22 cellular contexts compared by ENCODE assay signal in the genomic region with DNA sequence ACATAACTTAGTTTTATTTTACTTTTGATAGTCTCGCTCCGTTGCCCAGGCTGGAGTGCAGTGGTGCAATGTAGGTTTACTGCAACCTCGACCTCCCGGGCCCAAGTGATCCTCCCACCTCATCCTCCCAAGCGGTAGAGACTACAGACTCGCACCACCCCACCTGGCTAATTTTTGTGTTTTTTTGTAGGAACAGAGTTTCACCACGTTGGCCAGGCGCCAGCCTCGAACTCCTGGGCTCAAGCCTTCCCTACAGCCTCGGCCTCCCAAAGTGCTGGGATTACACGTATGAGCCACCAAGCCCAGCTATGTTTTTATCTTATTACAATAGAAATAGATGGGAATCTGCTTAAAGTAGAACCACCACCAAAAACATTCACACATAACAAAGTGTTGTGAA. TPM values are rescaled to one million over a fixed set of nuclear protein-coding genes. Genes with fewer than 3 reads are reported as not detected.
DNase-seq lines count a peak whose midpoint lies in the region; ATAC-seq and TF ChIP-seq lines count a peak whose summit lies in the region.
"Had no signal": no experiment of that assay in that cellular context is flagged by ENCODE, and none has a peak within 500 bp of the region (broad histone marks: within the 10 kb centered on the region; RNA-seq: fewer than 3 reads in every experiment).

No MANE protein-coding gene starts in this region.

- H3K9me3 Mint-ChIP-seq in stimulated activated naive CD8-positive, alpha-beta T cell treated with anti-CD3 and anti-CD28 coated beads, Interleukin-15, Interleukin-2, amounts not matched to agents 100 ng/mL and 50 ng/mL, for 24 hours: no peaks in the 10 kb centered on the region
- H3K9me3 Mint-ChIP-seq in effector memory CD8-positive, alpha-beta T cell: no peaks in the 10 kb centered on the region

- H3K4me3 Mint-ChIP-seq in stimulated activated naive CD8-positive, alpha-beta T cell treated with anti-CD3 and anti-CD28 coated beads, Interleukin-15, Interleukin-2, amounts not matched to agents 100 ng/mL and 50 ng/mL, for 24 hours: peak overlapping the region; percentile 87
- peak overlapping the region; percentile 73 for H3K4me3 Mint-ChIP-seq in T-helper 17 cell
- peak overlapping the region; percentile 73 to 87 for H3K4me3 Mint-ChIP-seq in effector memory CD8-positive, alpha-beta T cell

- TF ChIP-seq POLR2A in testis (IDR thresholded peaks at IDR 0.05): no peak

- no peak overlapping the region for H3K4me3 ChIP-seq in upper lobe of right lung
- no peak overlapping the region for H3K4me3 ChIP-seq in testis
- H3K4me3 ChIP-seq: gastroesophageal sphincter, GM23248, smooth muscle cell, thyroid gland had no signal

- H3K27ac Mint-ChIP-seq in stimulated activated naive CD8-positive, alpha-beta T cell treated with anti-CD3 and anti-CD28 coated beads, Interleukin-15, Interleukin-2, amounts not matched to agents 100 ng/mL and 50 ng/mL, for 24 hours: peak overlapping the region; percentile 30
- peak overlapping the region; percentile 96 for H3K27ac Mint-ChIP-seq in T-helper 17 cell
- H3K27ac Mint-ChIP-seq in effector memory CD8-positive, alpha-beta T cell: peak overlapping the region in 1 of 2 donors; percentile 86
- H3K27ac Mint-ChIP-seq: progenitor cell of endocrine pancreas had no signal

- ATAC-seq in stimulated activated naive CD8-positive, alpha-beta T cell treated with anti-CD3 and anti-CD28 coated beads, Interleukin-15, Interleukin-2, amounts not matched to agents 100 U/mL and 50 U/mL, for 24 hours: no peak
- ATAC-seq in T-helper 17 cell: no peak
- ATAC-seq in effector memory CD8-positive, alpha-beta T cell (replicated peaks): no peak
- no peak for ATAC-seq in upper lobe of right lung
- ATAC-seq: gastroesophageal sphincter, left ventricle myocardium superior had no signal

- H3K9me3 ChIP-seq in T-helper 17 cell (ENCODE audit: control insufficient read depth, low read length, poor library complexity, severe bottlenecking) (no peaks in the 10 kb centered on the region), upper lobe of right lung (no peaks in the 10 kb centered on the region), testis (no peaks in the 10 kb centered on the region)
- H3K9me3 ChIP-seq: gastroesophageal sphincter, thyroid gland had no signal

- H3K4me1 ChIP-seq in upper lobe of right lung: peaks cover 27% of the 10 kb centered on the region
- peaks cover 12% of the 10 kb centered on the region for H3K4me1 ChIP-seq in testis

- H3K36me3 Mint-ChIP-seq in stimulated activated naive CD8-positive, alpha-beta T cell treated with anti-CD3 and anti-CD28 coated beads, Interleukin-15, Interleukin-2, amounts not matched to agents 100 ng/mL and 50 ng/mL, for 24 hours (ENCODE audit: low read depth): no peaks in the 10 kb centered on the region
- H3K36me3 Mint-ChIP-seq in T-helper 17 cell (ENCODE audit: low read depth): no peaks in the 10 kb centered on the region
- H3K36me3 Mint-ChIP-seq in effector memory CD8-positive, alpha-beta T cell (ENCODE audit: insufficient read depth): peaks cover 52% of the 10 kb centered on the region

- no peak for DNase-seq in stimulated activated naive CD8-positive, alpha-beta T cell treated with anti-CD3 and anti-CD28 coated beads, Interleukin-15, Interleukin-2, amounts not matched to agents 100 U/mL and 50 U/mL, for 24 hours
- no peak for DNase-seq in T-helper 17 cell
- no peak for DNase-seq in effector memory CD8-positive, alpha-beta T cell
- peak; percentile 58 for DNase-seq in upper lobe of right lung
- no peak for DNase-seq in activated gamma-delta T cell (lab: John Stamatoyannopoulos, UW)
- DNase-seq in testis: no peak
- no peak for DNase-seq in NCI-H187 (lab: John Stamatoyannopoulos, UW)
- DNase-seq: GM23248; left ventricle myocardium superior; NCI-H1092; NCI-H2107; NCI-H524 treated with DMSO at 0.1 percent for 48 hours; stimulated activated CD8-positive, alpha-beta memory T cell treated with anti-CD3 and anti-CD28 coated beads, Interleukin-4, amount 100 ng/mL, for 48 hours; thyroid gland had no signal

- no peaks in the 10 kb centered on the region for H3K36me3 ChIP-seq in upper lobe of right lung
- H3K36me3 ChIP-seq in testis (ENCODE audit: low read depth, missing control alignments): no peaks in the 10 kb centered on the region
- H3K36me3 ChIP-seq: gastroesophageal sphincter, thyroid gland had no signal

- H3K27me3 Mint-ChIP-seq in stimulated activated naive CD8-positive, alpha-beta T cell treated with anti-CD3 and anti-CD28 coated beads, Interleukin-15, Interleukin-2, amounts not matched to agents 100 ng/mL and 50 ng/mL, for 24 hours: no peaks in the 10 kb centered on the region
- H3K27me3 Mint-ChIP-seq in T-helper 17 cell: no peaks in the 10 kb centered on the region
- no peaks in the 10 kb centered on the region for H3K27me3 Mint-ChIP-seq in effector memory CD8-positive, alpha-beta T cell
- H3K27me3 Mint-ChIP-seq: progenitor cell of endocrine pancreas had no signal

- WGBS in testis, 2 donors: 53 to 62% methylated on average over 11 of the region's 11 CpGs

- H3K27ac ChIP-seq in upper lobe of right lung: no peak overlapping the region
- H3K27ac ChIP-seq in testis: no peak overlapping the region
- H3K27ac ChIP-seq: GM23248 had no signal

- TF ChIP-seq CTCF in upper lobe of right lung (IDR thresholded peaks at IDR 0.05) (no peak), testis (IDR thresholded peaks at IDR 0.05) (no peak)

- no peaks in the 10 kb centered on the region for H3K27me3 ChIP-seq in upper lobe of right lung
- no peaks in the 10 kb centered on the region for H3K27me3 ChIP-seq in testis
- H3K27me3 ChIP-seq: gastroesophageal sphincter, thyroid gland had no signal

- peaks cover 48% of the 10 kb centered on the region for H3K4me1 Mint-ChIP-seq in stimulated activated naive CD8-positive, alpha-beta T cell treated with anti-CD3 and anti-CD28 coated beads, Interleukin-15, Interleukin-2, amounts not matched to agents 100 ng/mL and 50 ng/mL, for 24 hours (ENCODE audit: low read depth)
- H3K4me1 Mint-ChIP-seq in T-helper 17 cell: peaks cover 22% of the 10 kb centered on the region
- H3K4me1 Mint-ChIP-seq in effector memory CD8-positive, alpha-beta T cell (ENCODE audit: low read depth in 2 of 2): peaks cover 19 to 22% of the 10 kb centered on the region in 2 donors

- intact Hi-C loops in upper lobe of right lung (cut with DNase I) (no loop called here), testis (cut with DNase I; ENCODE audit: low total_unique reads) (no loop called here)

RNA-seq across cellular contexts. Expression of a gene that starts 2.9 kb away (rescaled TPM):
- total RNA-seq in T-helper 17 cell (not detected), upper lobe of right lung (not detected), testis (not detected)
- polyA plus RNA-seq in testis (ENCODE audit: insufficient read depth, low read depth, low replicate concordance): not detected
- total RNA-seq: dermis microvascular lymphatic vessel endothelial cell, gastroesophageal sphincter, GM23248, left ventricle myocardium superior, OCI-LY7, progenitor cell of endocrine pancreas, SK-MEL-5, smooth muscle cell, thyroid gland had no signal
- polyA plus RNA-seq: esophagus, GM23248, smooth muscle cell had no signal

RNA-seq across cellular contexts. Expression of a gene that starts 5.7 kb away (rescaled TPM):
- total RNA-seq in T-helper 17 cell (not detected), upper lobe of right lung (21.6 TPM), testis (not detected)
- polyA plus RNA-seq in testis (ENCODE audit: insufficient read depth, low read depth, low replicate concordance): not detected
- total RNA-seq: dermis microvascular lymphatic vessel endothelial cell, gastroesophageal sphincter, GM23248, OCI-LY7, SK-MEL-5, smooth muscle cell, thyroid gland had no signal
- polyA plus RNA-seq: esophagus, GM23248, smooth muscle cell had no signal

RNA-seq across cellular contexts. Expression of a gene that starts 12.0 kb away (rescaled TPM):
- total RNA-seq in T-helper 17 cell: 10 to 100 TPM; 11.5 to 13.8 TPM
- total RNA-seq in upper lobe of right lung: 8.3 TPM
- 10 to 100 TPM; 24.3 to 30.9 TPM for total RNA-seq in testis
- polyA plus RNA-seq in testis (ENCODE audit: insufficient read depth, low read depth, low replicate concordance): 12.3 TPM
